In genomic region chr3:17481116-17481515, GRCh38 we compare ENCODE assay signal across 17 cellular contexts.
"Had no signal": no experiment of that assay in that cellular context is flagged by ENCODE, and none has a peak within 500 bp of the region (broad histone marks: within the 10 kb centered on the region; RNA-seq: fewer than 3 reads in every experiment).

No MANE protein-coding gene starts in this region.

- DNase-seq: activated CD4-positive, alpha-beta T cell treated with anti-CD3 and anti-CD28 coated beads, Interleukin-2, amount 10 ng/mL, durations not matched to agents 24 days and 14 days; activated CD4-positive, CD25-positive, alpha-beta regulatory T cell; activated CD8-positive, alpha-beta T cell treated with anti-CD3 and anti-CD28 coated beads for 36 hours; activated naive CD4-positive, alpha-beta T cell treated with anti-CD3 and anti-CD28 coated beads, Interleukin-2, amount 10 ng/mL, durations not matched to agents 7 days and 5 days; activated naive CD8-positive, alpha-beta T cell treated with anti-CD3 and anti-CD28 coated beads, Interleukin-2, amount 50 U/mL, for 24 hours; activated T-cell treated with anti-CD3 and anti-CD28 coated beads, Interleukin-2, amount 50 U/mL, for 4 hours; brain microvascular endothelial cell; cortex of kidney; midbrain; occipital lobe; small intestine; stimulated activated CD4-positive, alpha-beta T cell treated with anti-CD3 and anti-CD28 coated beads, Interleukin-15, amount 100 ng/mL, for 24 hours; stimulated activated CD4-positive, alpha-beta T cell treated with anti-CD3 and anti-CD28 coated beads, Interleukin-2, amount 100 ng/mL, for 48 hours; T1000; trophoblast cell had no signal

- H3K27ac ChIP-seq: brain microvascular endothelial cell, esophagus muscularis mucosa, suprapubic skin had no signal

- ATAC-seq: activated CD8-positive, alpha-beta T cell treated with anti-CD3 and anti-CD28 coated beads for 36 hours; activated naive CD8-positive, alpha-beta T cell treated with anti-CD3 and anti-CD28 coated beads, Interleukin-2, amount 50 U/mL, for 24 hours; activated T-cell treated with anti-CD3 and anti-CD28 coated beads, Interleukin-2, amount 50 U/mL, for 4 hours had no signal

- H3K4me3 ChIP-seq: esophagus muscularis mucosa, suprapubic skin had no signal

- H3K36me3 ChIP-seq: brain microvascular endothelial cell, suprapubic skin had no signal

- H3K9me3 ChIP-seq: esophagus muscularis mucosa, suprapubic skin had no signal

- H3K4me1 ChIP-seq: esophagus muscularis mucosa had no signal

- FAIRE-seq: small intestine had no signal

- H3K27me3 ChIP-seq: brain microvascular endothelial cell, esophagus muscularis mucosa, suprapubic skin had no signal
